ENCODE assay signal across 12 cellular contexts in the genomic region with DNA sequence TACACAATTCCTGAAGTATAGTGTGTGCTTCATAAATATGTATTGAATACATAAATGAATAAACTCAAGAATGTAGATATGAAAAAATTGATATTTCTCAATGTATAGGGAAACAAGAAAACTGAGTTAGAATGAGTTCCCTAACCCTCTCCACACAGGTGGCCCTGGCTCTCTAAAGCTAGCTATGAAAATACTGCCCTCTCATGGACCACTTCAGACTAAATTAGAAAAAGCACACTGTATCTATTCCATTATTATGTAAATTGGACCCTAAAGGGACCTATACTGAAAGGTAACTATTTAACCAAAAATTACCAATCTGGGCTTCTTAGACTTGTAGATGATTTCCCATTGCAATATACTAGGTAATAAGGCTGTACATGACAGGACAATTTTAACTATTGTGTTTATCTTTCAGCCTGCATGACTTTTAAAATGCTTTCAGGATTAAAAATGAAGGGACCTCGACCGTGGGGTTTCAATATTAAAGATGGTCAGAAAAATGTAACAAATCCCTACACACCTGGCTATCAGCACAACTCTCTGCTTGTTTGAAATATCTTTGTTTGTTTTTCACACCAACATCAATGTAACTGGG.
A peak's percentile ranks its signal among the peaks of the same experiment; 100 is the strongest.
DNase-seq lines count a peak whose midpoint lies in the region; ATAC-seq and TF ChIP-seq lines count a peak whose summit lies in the region.
"Had no signal": no experiment of that assay in that cellular context is flagged by ENCODE, and none has a peak within 500 bp of the region (broad histone marks: within the 10 kb centered on the region; RNA-seq: fewer than 3 reads in every experiment).

No MANE protein-coding gene starts in this region.

- no peaks in the 10 kb centered on the region for H3K27me3 ChIP-seq in Caco-2 (replicated peaks; ENCODE audit: control insufficient read depth, insufficient read depth, low read length)

- no peaks in the 10 kb centered on the region for H3K36me3 ChIP-seq in Caco-2 (ENCODE audit: control insufficient read depth, insufficient read depth, low read length)

- H3K4me3 Mint-ChIP-seq in Caco-2 (ENCODE audit: unreplicated experiment) = no peak overlapping the region
- H3K4me3 Mint-ChIP-seq: activated naive CD8-positive, alpha-beta T cell treated with anti-CD3 and anti-CD28 coated beads, Interleukin-2, amount 10 ng/mL, durations not matched to agents 7 days and 5 days; stimulated activated naive B cell treated with anti-CD40 and anti-IgM and Interleukin-4, amounts not matched to agents 10 μg/mL and 1 μg/mL and 100 μg/mL, for 72 hours had no signal

- intact Hi-C loops in Caco-2 (cut with micrococcal nuclease; ENCODE audit: unreplicated experiment) = loop anchor here (1.0 kb wide), 2 partner anchors 117 to 1022 kb away; no protein-coding TSS in a partner anchor

- TF ChIP-seq CTCF in Caco-2 (IDR thresholded peaks at IDR 0.05; ENCODE audit: insufficient read depth in 1 of 2, low read depth in 1 of 2, low read length in 1 of 2, severe bottlenecking in 1 of 2, unreplicated experiment in 1 of 2) (peak; percentile 46 to 49), LNCaP clone FGC (IDR thresholded peaks at IDR 0.05; ENCODE audit: control insufficient read depth, extremely low read depth, insufficient read depth) (peak; percentile 54)

- H3K9me3 Mint-ChIP-seq in Caco-2 (ENCODE audit: unreplicated experiment) = no peaks in the 10 kb centered on the region

- no peaks in the 10 kb centered on the region for H3K4me1 ChIP-seq in Caco-2

- DNase-seq in Caco-2 (peak in 1 of 2 experiments; percentile 36), LNCaP clone FGC (ENCODE audit: low read depth) (no peak), SK-N-DZ (ENCODE audit: low spot score) (peak; percentile 34), left kidney (ENCODE audit: low read depth, low spot score) (peak; percentile 47), NCI-H2107 (lab: John Stamatoyannopoulos, UW) (no peak)
- DNase-seq in stimulated activated CD4-positive, alpha-beta T cell treated with anti-CD3 and anti-CD28 coated beads, Interleukin-4, amount 100 ng/mL, for 24 hours = no peak
- DNase-seq: activated naive CD8-positive, alpha-beta T cell treated with anti-CD3 and anti-CD28 coated beads, Interleukin-2, amount 10 ng/mL, durations not matched to agents 7 days and 5 days; GM23248; NCI-H226; stimulated activated naive B cell treated with anti-CD40 and anti-IgM and Interleukin-4, amounts not matched to agents 10 μg/mL and 1 μg/mL and 100 μg/mL, for 72 hours had no signal

- POLR2A ChIA-PET in Caco-2 (lab: Charles Lee) = no interaction called here

- no peak overlapping the region for H3K27ac Mint-ChIP-seq in Caco-2 (ENCODE audit: unreplicated experiment)
- H3K27ac Mint-ChIP-seq: activated naive CD8-positive, alpha-beta T cell treated with anti-CD3 and anti-CD28 coated beads, Interleukin-2, amount 10 ng/mL, durations not matched to agents 7 days and 5 days; stimulated activated naive B cell treated with anti-CD40 and anti-IgM and Interleukin-4, amounts not matched to agents 10 μg/mL and 1 μg/mL and 100 μg/mL, for 72 hours had no signal

- peaks cover 2% of the 10 kb centered on the region for H3K27me3 Mint-ChIP-seq in Caco-2 (ENCODE audit: insufficient read depth, unreplicated experiment)
- H3K27me3 Mint-ChIP-seq: activated naive CD8-positive, alpha-beta T cell treated with anti-CD3 and anti-CD28 coated beads, Interleukin-2, amount 10 ng/mL, durations not matched to agents 7 days and 5 days; stimulated activated naive B cell treated with anti-CD40 and anti-IgM and Interleukin-4, amounts not matched to agents 10 μg/mL and 1 μg/mL and 100 μg/mL, for 72 hours had no signal

- H3K9me3 ChIP-seq in Caco-2 = no peaks in the 10 kb centered on the region

- H3K4me3 ChIP-seq in Caco-2 (ENCODE audit: low read depth, low read length) = no peak overlapping the region
- H3K4me3 ChIP-seq in LNCaP clone FGC (ENCODE audit: low read depth, low read length) = no peak overlapping the region
- H3K4me3 ChIP-seq: GM23248 had no signal

- peaks cover 10% of the 10 kb centered on the region for H3K4me1 Mint-ChIP-seq in Caco-2 (ENCODE audit: low read depth, unreplicated experiment)
- H3K4me1 Mint-ChIP-seq: activated naive CD8-positive, alpha-beta T cell treated with anti-CD3 and anti-CD28 coated beads, Interleukin-2, amount 10 ng/mL, durations not matched to agents 7 days and 5 days; stimulated activated naive B cell treated with anti-CD40 and anti-IgM and Interleukin-4, amounts not matched to agents 10 μg/mL and 1 μg/mL and 100 μg/mL, for 72 hours had no signal

- BruUV-seq in Caco-2 (replicated peaks; lab: Mats Ljungman, UMichigan) = no TSS peak

- H3K36me3 Mint-ChIP-seq in Caco-2 (ENCODE audit: insufficient read depth, unreplicated experiment) = no peaks in the 10 kb centered on the region
- H3K36me3 Mint-ChIP-seq: activated naive CD8-positive, alpha-beta T cell treated with anti-CD3 and anti-CD28 coated beads, Interleukin-2, amount 10 ng/mL, durations not matched to agents 7 days and 5 days; stimulated activated naive B cell treated with anti-CD40 and anti-IgM and Interleukin-4, amounts not matched to agents 10 μg/mL and 1 μg/mL and 100 μg/mL, for 72 hours had no signal

- ATAC-seq in GM18873 (IDR thresholded peaks at IDR 0.05; ENCODE audit: low FRiP score, unreplicated experiment) = no peak
- no peak for ATAC-seq in HG03039 (IDR thresholded peaks at IDR 0.05; ENCODE audit: unreplicated experiment)
- ATAC-seq: stimulated activated naive B cell treated with anti-CD40 and anti-IgM and Interleukin-4, amounts not matched to agents 10 μg/mL and 1 μg/mL and 100 μg/mL, for 72 hours had no signal

- CTCF ChIA-PET in Caco-2 (lab: Charles Lee) = interaction anchor here (1.0 kb wide), 1 partner anchor 117 kb away, joined by 8 read pairs; no protein-coding TSS in a partner anchor

Comparison
In these comparisons a context has a peak if more than half of its experiments do, and no peak if none do; other contexts are left out.
1. DNase-seq: peak in SK-N-DZ (single experiment) and left kidney (single experiment); none in LNCaP clone FGC (single experiment), NCI-H2107 (single experiment) and stimulated activated CD4-positive, alpha-beta T cell treated with anti-CD3 and anti-CD28 coated beads, Interleukin-4, amount 100 ng/mL, for 24 hours (single experiment).